In the genomic region with DNA sequence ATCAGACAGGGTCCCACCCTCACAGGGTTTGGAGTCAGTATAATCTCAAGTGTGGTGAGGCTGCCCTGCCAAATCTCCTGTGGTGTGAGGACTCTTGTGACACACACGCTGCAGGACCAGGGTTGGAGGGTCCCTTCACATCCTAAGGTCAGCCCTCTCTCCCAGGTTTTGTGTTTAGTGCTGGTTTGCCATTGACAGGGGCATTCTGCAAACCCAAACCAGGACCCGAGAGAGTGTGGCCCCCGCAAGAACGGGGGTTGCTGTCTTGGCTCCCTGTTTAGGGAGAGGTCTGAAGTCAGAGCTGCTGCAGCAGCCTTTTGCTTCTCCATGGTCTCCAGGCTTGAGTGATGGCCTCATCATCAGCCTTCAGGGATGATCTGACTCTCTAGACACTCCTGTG, we compare ENCODE assay signal across 19 cellular contexts. TPM values are rescaled to one million over a fixed set of nuclear protein-coding genes. Genes with fewer than 3 reads are reported as not detected.
"Had no signal": no experiment of that assay in that cellular context is flagged by ENCODE, and none has a peak within 500 bp of the region (broad histone marks: within the 10 kb centered on the region; RNA-seq: fewer than 3 reads in every experiment).

No MANE protein-coding gene starts in this region.

- H3K27ac Mint-ChIP-seq: activated CD4-positive, alpha-beta T cell treated with anti-CD3 and anti-CD28 coated beads, Interleukin-2, amount 10 ng/mL, durations not matched to agents 24 days and 14 days; activated CD8-positive, alpha-beta T cell treated with anti-CD3 and anti-CD28 coated beads for 36 hours; effector memory CD8-positive, alpha-beta T cell; stimulated activated memory B cell treated with anti-CD40 and anti-IgM and Interleukin-4, amounts not matched to agents 10 μg/mL and 1 μg/mL and 100 μg/mL, for 72 hours had no signal

- H3K9ac ChIP-seq: neural progenitor cell had no signal

- H3K9me3 Mint-ChIP-seq: activated CD4-positive, alpha-beta T cell treated with anti-CD3 and anti-CD28 coated beads, Interleukin-2, amount 10 ng/mL, durations not matched to agents 24 days and 14 days; activated CD8-positive, alpha-beta T cell treated with anti-CD3 and anti-CD28 coated beads for 36 hours; activated naive CD4-positive, alpha-beta T cell treated with anti-CD3 and anti-CD28 coated beads, Interleukin-2, amount 50 U/mL, for 72 hours; effector memory CD8-positive, alpha-beta T cell; stimulated activated memory B cell treated with anti-CD40 and anti-IgM and Interleukin-4, amounts not matched to agents 10 μg/mL and 1 μg/mL and 100 μg/mL, for 72 hours had no signal

- H2AFZ ChIP-seq: neural progenitor cell had no signal

- DNase-seq: activated CD4-positive, alpha-beta T cell treated with anti-CD3 and anti-CD28 coated beads, Interleukin-2, amount 10 ng/mL, durations not matched to agents 24 days and 14 days; activated CD8-positive, alpha-beta T cell treated with anti-CD3 and anti-CD28 coated beads for 36 hours; activated gamma-delta T cell treated with Interleukin-2 at 50 U/mL for 16 hours; dermis blood vessel endothelial cell; effector memory CD8-positive, alpha-beta T cell; foreskin fibroblast; islet precursor cell; left lung; mammary epithelial cell; naive thymus-derived CD4-positive, alpha-beta T cell; ovary; spleen; stimulated activated CD4-positive, alpha-beta T cell treated with anti-CD3 and anti-CD28 coated beads, Interleukin-4, amount 100 ng/mL, for 4 hours; T-helper 1 cell; T-helper 9 cell had no signal

- H3K36me3 Mint-ChIP-seq: activated naive CD4-positive, alpha-beta T cell treated with anti-CD3 and anti-CD28 coated beads, Interleukin-2, amount 50 U/mL, for 72 hours; naive thymus-derived CD4-positive, alpha-beta T cell; neural progenitor cell; stimulated activated memory B cell treated with anti-CD40 and anti-IgM and Interleukin-4, amounts not matched to agents 10 μg/mL and 1 μg/mL and 100 μg/mL, for 72 hours had no signal

- ATAC-seq: activated CD8-positive, alpha-beta T cell treated with anti-CD3 and anti-CD28 coated beads for 36 hours; activated naive CD4-positive, alpha-beta T cell treated with anti-CD3 and anti-CD28 coated beads, Interleukin-2, amount 50 U/mL, for 72 hours; effector memory CD8-positive, alpha-beta T cell; left lung; naive thymus-derived CD4-positive, alpha-beta T cell; stimulated activated memory B cell treated with anti-CD40 and anti-IgM and Interleukin-4, amounts not matched to agents 10 μg/mL and 1 μg/mL and 100 μg/mL, for 72 hours had no signal

- H3K4me1 ChIP-seq: adrenal gland, left lung, spleen had no signal

- H3K4me3 ChIP-seq: adrenal gland, left lung, neural progenitor cell, ovary, spleen had no signal

- H3K9me3 ChIP-seq: adrenal gland, left lung, ovary, spleen had no signal

- H3K36me3 ChIP-seq: adrenal gland, neural progenitor cell, ovary had no signal

- H3K4me2 ChIP-seq: neural progenitor cell had no signal

- H3K4me3 Mint-ChIP-seq: activated CD4-positive, alpha-beta T cell treated with anti-CD3 and anti-CD28 coated beads, Interleukin-2, amount 10 ng/mL, durations not matched to agents 24 days and 14 days; activated CD8-positive, alpha-beta T cell treated with anti-CD3 and anti-CD28 coated beads for 36 hours; effector memory CD8-positive, alpha-beta T cell; naive thymus-derived CD4-positive, alpha-beta T cell; neural progenitor cell; stimulated activated memory B cell treated with anti-CD40 and anti-IgM and Interleukin-4, amounts not matched to agents 10 μg/mL and 1 μg/mL and 100 μg/mL, for 72 hours had no signal

- H3K27ac ChIP-seq: adrenal gland, left lung, neural progenitor cell, ovary, spleen had no signal

- H3K27me3 Mint-ChIP-seq: activated CD8-positive, alpha-beta T cell treated with anti-CD3 and anti-CD28 coated beads for 36 hours had no signal

- H3K4me1 Mint-ChIP-seq: activated CD4-positive, alpha-beta T cell treated with anti-CD3 and anti-CD28 coated beads, Interleukin-2, amount 10 ng/mL, durations not matched to agents 24 days and 14 days; naive thymus-derived CD4-positive, alpha-beta T cell; stimulated activated memory B cell treated with anti-CD40 and anti-IgM and Interleukin-4, amounts not matched to agents 10 μg/mL and 1 μg/mL and 100 μg/mL, for 72 hours had no signal

- H3K27me3 ChIP-seq: adrenal gland, left lung, neural progenitor cell, ovary, spleen had no signal

RNA-seq across cellular contexts. Expression of a gene that starts 14.7 kb away (rescaled TPM):
- total RNA-seq: activated CD4-positive, alpha-beta T cell treated with anti-CD3 and anti-CD28 coated beads, Interleukin-2, amount 10 ng/mL, durations not matched to agents 24 days and 14 days; activated CD8-positive, alpha-beta T cell treated with anti-CD3 and anti-CD28 coated beads for 36 hours; activated naive CD4-positive, alpha-beta T cell treated with anti-CD3 and anti-CD28 coated beads, Interleukin-2, amount 50 U/mL, for 72 hours; naive thymus-derived CD4-positive, alpha-beta T cell had no signal
- polyA plus RNA-seq: mammary epithelial cell; naive thymus-derived CD4-positive, alpha-beta T cell had no signal

RNA-seq across cellular contexts. Expression of a gene that starts 25.5 kb away (rescaled TPM):
- total RNA-seq: activated CD4-positive, alpha-beta T cell treated with anti-CD3 and anti-CD28 coated beads, Interleukin-2, amount 10 ng/mL, durations not matched to agents 24 days and 14 days; activated CD8-positive, alpha-beta T cell treated with anti-CD3 and anti-CD28 coated beads for 36 hours; activated naive CD4-positive, alpha-beta T cell treated with anti-CD3 and anti-CD28 coated beads, Interleukin-2, amount 50 U/mL, for 72 hours; naive thymus-derived CD4-positive, alpha-beta T cell had no signal
- polyA plus RNA-seq: naive thymus-derived CD4-positive, alpha-beta T cell had no signal
